Comparison of ENCODE assay signal across 1 cellular context in the genomic region with DNA sequence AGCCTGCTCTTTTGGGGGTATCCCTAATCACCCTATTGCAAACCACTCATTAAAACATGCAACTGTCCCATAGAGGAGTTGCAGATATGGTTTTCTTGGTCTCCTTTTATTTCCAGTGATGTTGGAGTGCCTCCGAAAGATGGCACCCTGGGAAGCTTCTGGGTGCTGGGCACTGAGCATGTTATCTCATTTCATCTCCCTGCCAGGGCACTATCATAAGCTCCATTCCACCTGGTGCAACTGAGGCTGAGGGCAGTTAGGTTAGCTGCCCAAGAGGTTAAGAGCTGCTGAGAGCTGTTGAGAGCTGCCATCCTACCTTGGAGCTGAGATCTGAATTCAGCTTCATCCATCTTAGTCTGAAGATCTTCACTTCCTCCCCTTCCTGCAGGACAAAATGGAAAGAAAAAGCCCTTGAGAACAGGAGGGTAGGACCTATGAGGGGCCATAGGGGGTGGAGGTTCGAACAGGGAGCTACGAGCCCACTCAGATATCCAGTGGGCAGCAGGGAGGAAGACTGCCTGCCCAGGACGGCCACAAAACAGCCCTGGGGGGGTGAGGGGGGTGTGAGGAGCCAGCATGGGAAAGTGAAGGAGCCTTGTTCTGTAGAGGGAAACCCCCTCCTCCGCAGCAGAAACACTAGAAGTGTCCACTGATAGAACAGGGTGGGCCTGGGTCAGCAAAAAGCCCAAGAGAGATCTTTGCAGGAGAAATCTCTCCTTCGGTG.
TF ChIP-seq lines count a peak whose summit lies in the region.

No MANE protein-coding gene starts in this region.

TF ChIP-seq in HepG2, 621 proteins besides CTCF, POLR2A, EP300 and RAD21 (continued from another document):
- TF ChIP-seq GLI4 (CRISPR knock-in tag; IDR thresholded peaks at IDR 0.05; ENCODE audit: borderline replicate concordance) (0 out of 2 replicates have a peak, but pooled peaks have one; percentile 2), ZSCAN25 (CRISPR knock-in tag; IDR thresholded peaks at IDR 0.05) (no peak), PCBP2 (optimal IDR thresholded peaks at IDR 0.05; ENCODE audit: low read depth, low read length, poor library complexity, severe bottlenecking) (peak; percentile 1), ZNF772 (CRISPR knock-in tag; IDR thresholded peaks at IDR 0.05) (0 out of 2 replicates have a peak, but pooled peaks have one; percentile 55)
TF ChIP-seq in HepG2: peak in this region for 4.
